In genomic region chr12:64016521-64016920, GRCh38 we compare ENCODE assay signal across 25 cellular contexts.
"Had no signal": no experiment of that assay in that cellular context is flagged by ENCODE, and none has a peak within 500 bp of the region (broad histone marks: within the 10 kb centered on the region; RNA-seq: fewer than 3 reads in every experiment).

No MANE protein-coding gene starts in this region.

- H3K4me3 Mint-ChIP-seq: dendritic cell treated with granulocyte-macrophage colony-stimulating factor and Interleukin-4, amounts not matched to agents 40 ng/mL and 50 ng/mL, for 4 days; effector memory CD8-positive, alpha-beta T cell; endodermal cell; mesothelial cell of epicardium; naive B cell had no signal

- H3K27me3 Mint-ChIP-seq: dendritic cell treated with granulocyte-macrophage colony-stimulating factor and Interleukin-4, amounts not matched to agents 40 ng/mL and 50 ng/mL, for 4 days; effector memory CD8-positive, alpha-beta T cell had no signal

- H3K9me3 Mint-ChIP-seq: dendritic cell treated with granulocyte-macrophage colony-stimulating factor and Interleukin-4, amounts not matched to agents 40 ng/mL and 50 ng/mL, for 4 days; effector memory CD8-positive, alpha-beta T cell; endodermal cell; mesothelial cell of epicardium; naive B cell had no signal

- H3K36me3 ChIP-seq: colonic mucosa, esophagus squamous epithelium, gastrocnemius medialis, lower lobe of right lung had no signal

- ATAC-seq: effector memory CD8-positive, alpha-beta T cell; esophagus mucosa; gastrocnemius medialis; heart right ventricle; left cardiac atrium; left lung; left ventricle myocardium superior; lower lobe of right lung; mucosa of descending colon had no signal

- H3K27me3 ChIP-seq: colonic mucosa, esophagus squamous epithelium, gastrocnemius medialis, heart right ventricle, left lung had no signal

- H3K27ac Mint-ChIP-seq: dendritic cell treated with granulocyte-macrophage colony-stimulating factor and Interleukin-4, amounts not matched to agents 40 ng/mL and 50 ng/mL, for 4 days; effector memory CD8-positive, alpha-beta T cell; endodermal cell; mesothelial cell of epicardium; naive B cell had no signal

- H3K4me3 ChIP-seq: colonic mucosa, esophagus squamous epithelium, gastrocnemius medialis, heart right ventricle, left lung, lower lobe of right lung, mucosa of descending colon had no signal

- H3K4me1 ChIP-seq: colonic mucosa, esophagus squamous epithelium, gastrocnemius medialis, heart right ventricle, left lung, lower lobe of right lung had no signal

- H3K9me3 ChIP-seq: colonic mucosa, esophagus squamous epithelium, gastrocnemius medialis, heart right ventricle, left lung, lower lobe of right lung, mucosa of descending colon had no signal

- H3K36me3 Mint-ChIP-seq: mesothelial cell of epicardium, naive B cell had no signal

- DNase-seq: colonic mucosa; cortex of kidney; effector CD8-positive, alpha-beta T cell; effector memory CD8-positive, alpha-beta T cell; endodermal cell; erythroblast; esophagus squamous epithelium; foreskin fibroblast; foreskin melanocyte; gastrocnemius medialis; glutamatergic neuron; head of caudate nucleus; heart right ventricle; hippocampal formation; left cardiac atrium; left lung; left ventricle myocardium superior; lower lobe of right lung; mesenchymal stem cell; mucosa of descending colon; naive B cell had no signal

- H3K27ac ChIP-seq: colonic mucosa, epithelial cell of prostate, esophagus squamous epithelium, gastrocnemius medialis, heart right ventricle, left lung, lower lobe of right lung had no signal

- H3K4me1 Mint-ChIP-seq: mesothelial cell of epicardium, naive B cell had no signal
